ENCODE assay signal across 15 cellular contexts in the genomic region with DNA sequence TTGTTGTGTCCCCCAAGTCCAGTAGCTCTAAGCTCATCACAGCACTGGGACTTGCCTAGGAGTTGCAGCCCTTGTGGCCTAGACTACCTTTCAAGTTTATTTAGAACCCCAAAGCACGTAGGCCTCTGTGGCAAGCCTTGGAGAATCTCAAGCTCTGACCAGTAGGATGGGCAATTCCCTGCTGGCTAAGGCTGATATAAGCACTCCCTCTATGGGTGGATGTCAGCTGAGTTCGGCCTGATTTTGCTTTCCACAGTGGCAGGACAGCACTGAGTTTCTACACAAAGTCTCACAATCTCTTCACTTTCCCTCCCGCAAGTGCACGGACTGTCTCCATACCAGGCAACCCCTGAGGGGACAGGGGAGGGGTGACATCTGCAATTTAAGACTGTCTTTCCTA.
DNase-seq lines count a peak whose midpoint lies in the region; ATAC-seq and TF ChIP-seq lines count a peak whose summit lies in the region.
"Had no signal": no experiment of that assay in that cellular context is flagged by ENCODE, and none has a peak within 500 bp of the region (broad histone marks: within the 10 kb centered on the region; RNA-seq: fewer than 3 reads in every experiment).

No MANE protein-coding gene starts in this region.

- DNase-seq in SHP77 (lab: John Stamatoyannopoulos, UW) (peak; percentile 10 to 18), SHP77 treated with DMSO at 0.1 percent for 48 hours (lab: John Stamatoyannopoulos, UW) (no peak), NT2/D1 (ENCODE audit: low read depth, low spot score) (peak; percentile 8), endothelial cell (ENCODE audit: low spot score) (peak; percentile 17), type B pancreatic cell (ENCODE audit: extremely low spot score, unreplicated experiment) (no peak), Peyer's patch (no peak)
- DNase-seq in naive thymus-derived CD8-positive, alpha-beta T cell = no peak
- DNase-seq in CD8-positive, alpha-beta memory T cell = no peak
- DNase-seq: activated B cell treated with CpG ODN at 0.5 μM for 24 hours; activated T-cell treated with anti-CD3 and anti-CD28 coated beads, Interleukin-2, amount 50 U/mL, for 24 hours; central memory CD4-positive, alpha-beta T cell; left colon; NCI-H1105 treated with DMSO at 0.1 percent for 48 hours had no signal

- CTCF ChIA-PET in CD8-positive, alpha-beta memory T cell (lab: Charles Lee) = no interaction called here

- H3K9me3 ChIP-seq in NT2/D1 (ENCODE audit: insufficient read depth, low read length) (no peaks in the 10 kb centered on the region), Peyer's patch (no peaks in the 10 kb centered on the region)
- no peaks in the 10 kb centered on the region for H3K9me3 ChIP-seq in CD8-positive, alpha-beta memory T cell (ENCODE audit: low read length)

- no peaks in the 10 kb centered on the region for H3K4me1 ChIP-seq in NT2/D1 (ENCODE audit: insufficient read depth, insufficient read length)
- H3K4me1 ChIP-seq in Peyer's patch = no peaks in the 10 kb centered on the region
- no peaks in the 10 kb centered on the region for H3K4me1 ChIP-seq in CD8-positive, alpha-beta memory T cell (ENCODE audit: insufficient read depth, low read length)

- H3K9me3 Mint-ChIP-seq in endothelial cell (ENCODE audit: unreplicated experiment) (no peaks in the 10 kb centered on the region), type B pancreatic cell (no peaks in the 10 kb centered on the region)
- H3K9me3 Mint-ChIP-seq in naive thymus-derived CD8-positive, alpha-beta T cell = peaks cover 0 to 10% (median 0%) of the 10 kb centered on the region in 9 donors
- H3K9me3 Mint-ChIP-seq in CD8-positive, alpha-beta memory T cell = peaks cover 0 to 11% (median 2%) of the 10 kb centered on the region in 5 donors
- H3K9me3 Mint-ChIP-seq: activated T-cell treated with anti-CD3 and anti-CD28 coated beads, Interleukin-2, amount 50 U/mL, for 24 hours had no signal

- no peak for ATAC-seq in naive thymus-derived CD8-positive, alpha-beta T cell
- ATAC-seq: left colon; Panc1; stimulated activated memory B cell treated with anti-CD40 and anti-IgM and Interleukin-4, amounts not matched to agents 10 μg/mL and 1 μg/mL and 100 μg/mL, for 72 hours had no signal

- no peak overlapping the region for H3K27ac ChIP-seq in Peyer's patch
- H3K27ac ChIP-seq in CD8-positive, alpha-beta memory T cell (ENCODE audit: low read depth, low read length) = no peak overlapping the region

- H3K27me3 Mint-ChIP-seq in endothelial cell (ENCODE audit: unreplicated experiment) (no peaks in the 10 kb centered on the region), type B pancreatic cell (no peaks in the 10 kb centered on the region)
- H3K27me3 Mint-ChIP-seq in naive thymus-derived CD8-positive, alpha-beta T cell = peaks cover 0 to 27% (median 11%) of the 10 kb centered on the region in 5 donors
- H3K27me3 Mint-ChIP-seq in CD8-positive, alpha-beta memory T cell = peaks cover 0 to 8% of the 10 kb centered on the region in 2 donors
- H3K27me3 Mint-ChIP-seq: activated B cell treated with CpG ODN at 0.5 μM for 24 hours; stimulated activated memory B cell treated with anti-CD40 and anti-IgM and Interleukin-4, amounts not matched to agents 10 μg/mL and 1 μg/mL and 100 μg/mL, for 72 hours had no signal

- TF ChIP-seq CTCF in endothelial cell (IDR thresholded peaks at IDR 0.05; ENCODE audit: unreplicated experiment) = no peak
- TF ChIP-seq CTCF in type B pancreatic cell (conservative IDR thresholded peaks at IDR 0.05) = peak; percentile 29
- TF ChIP-seq CTCF in Peyer's patch (IDR thresholded peaks at IDR 0.05) = no peak

- H3K4me3 Mint-ChIP-seq in endothelial cell (ENCODE audit: unreplicated experiment) = no peak overlapping the region
- no peak overlapping the region for H3K4me3 Mint-ChIP-seq in type B pancreatic cell
- H3K4me3 Mint-ChIP-seq in naive thymus-derived CD8-positive, alpha-beta T cell = no peak overlapping the region
- H3K4me3 Mint-ChIP-seq in CD8-positive, alpha-beta memory T cell = no peak overlapping the region
- H3K4me3 Mint-ChIP-seq: activated B cell treated with CpG ODN at 0.5 μM for 24 hours; activated T-cell treated with anti-CD3 and anti-CD28 coated beads, Interleukin-2, amount 50 U/mL, for 24 hours; stimulated activated memory B cell treated with anti-CD40 and anti-IgM and Interleukin-4, amounts not matched to agents 10 μg/mL and 1 μg/mL and 100 μg/mL, for 72 hours had no signal

- H3K36me3 ChIP-seq in NT2/D1 (ENCODE audit: insufficient read depth, insufficient read length, low read length) (no peaks in the 10 kb centered on the region), Peyer's patch (no peaks in the 10 kb centered on the region)
- no peaks in the 10 kb centered on the region for H3K36me3 ChIP-seq in CD8-positive, alpha-beta memory T cell (ENCODE audit: insufficient read depth, low read length)

- H3K36me3 Mint-ChIP-seq in endothelial cell (ENCODE audit: low read depth, unreplicated experiment) (no peaks in the 10 kb centered on the region), type B pancreatic cell (no peaks in the 10 kb centered on the region)
- H3K36me3 Mint-ChIP-seq in naive thymus-derived CD8-positive, alpha-beta T cell = peaks cover 0 to 13% (median 0%) of the 10 kb centered on the region in 3 donors
- no peaks in the 10 kb centered on the region for H3K36me3 Mint-ChIP-seq in CD8-positive, alpha-beta memory T cell
- H3K36me3 Mint-ChIP-seq: stimulated activated memory B cell treated with anti-CD40 and anti-IgM and Interleukin-4, amounts not matched to agents 10 μg/mL and 1 μg/mL and 100 μg/mL, for 72 hours had no signal

- no peak overlapping the region for H3K9ac ChIP-seq in NT2/D1 (ENCODE audit: insufficient read length, low read depth)

- POLR2A ChIA-PET in naive thymus-derived CD8-positive, alpha-beta T cell (lab: Charles Lee) = no interaction called here
- POLR2A ChIA-PET in CD8-positive, alpha-beta memory T cell (lab: Charles Lee) = no interaction called here

- H3K27ac Mint-ChIP-seq in endothelial cell (ENCODE audit: unreplicated experiment) = no peak overlapping the region
- H3K27ac Mint-ChIP-seq in type B pancreatic cell = no peak overlapping the region
- H3K27ac Mint-ChIP-seq in naive thymus-derived CD8-positive, alpha-beta T cell = no peak overlapping the region
- no peak overlapping the region for H3K27ac Mint-ChIP-seq in CD8-positive, alpha-beta memory T cell
- H3K27ac Mint-ChIP-seq: activated B cell treated with CpG ODN at 0.5 μM for 24 hours; activated T-cell treated with anti-CD3 and anti-CD28 coated beads, Interleukin-2, amount 50 U/mL, for 24 hours; stimulated activated memory B cell treated with anti-CD40 and anti-IgM and Interleukin-4, amounts not matched to agents 10 μg/mL and 1 μg/mL and 100 μg/mL, for 72 hours had no signal

- no peaks in the 10 kb centered on the region for H3K27me3 ChIP-seq in NT2/D1 (ENCODE audit: insufficient read depth, insufficient read length)
- H3K27me3 ChIP-seq in Peyer's patch = no peaks in the 10 kb centered on the region
- H3K27me3 ChIP-seq in CD8-positive, alpha-beta memory T cell (ENCODE audit: insufficient read depth, low read length, poor library complexity, severe bottlenecking) = no peaks in the 10 kb centered on the region

- H3K4me1 Mint-ChIP-seq in endothelial cell (ENCODE audit: unreplicated experiment) = peaks cover 30% of the 10 kb centered on the region
- H3K4me1 Mint-ChIP-seq in type B pancreatic cell (ENCODE audit: unreplicated experiment) = peaks cover 5% of the 10 kb centered on the region
- peaks cover 0 to 1% (median 0%) of the 10 kb centered on the region in 4 donors for H3K4me1 Mint-ChIP-seq in naive thymus-derived CD8-positive, alpha-beta T cell
- H3K4me1 Mint-ChIP-seq in CD8-positive, alpha-beta memory T cell = no peaks in the 10 kb centered on the region
- H3K4me1 Mint-ChIP-seq: activated B cell treated with CpG ODN at 0.5 μM for 24 hours; stimulated activated memory B cell treated with anti-CD40 and anti-IgM and Interleukin-4, amounts not matched to agents 10 μg/mL and 1 μg/mL and 100 μg/mL, for 72 hours had no signal

- H3K4me3 ChIP-seq in NT2/D1 (ENCODE audit: insufficient read length, low read depth) (no peak overlapping the region), Peyer's patch (no peak overlapping the region)
- no peak overlapping the region for H3K4me3 ChIP-seq in CD8-positive, alpha-beta memory T cell (ENCODE audit: low read length)

- no peak for TF ChIP-seq POLR2A in Peyer's patch (IDR thresholded peaks at IDR 0.05)

Comparison
In these comparisons a context has a peak if more than half of its experiments do, and no peak if none do; other contexts are left out.
1. DNase-seq: peak in SHP77 (2 of 2), NT2/D1 (single experiment) and endothelial cell (single experiment); none in SHP77 treated with DMSO at 0.1 percent for 48 hours (single experiment), type B pancreatic cell (single experiment), Peyer's patch (0 of 3), naive thymus-derived CD8-positive, alpha-beta T cell (0 of 10) and CD8-positive, alpha-beta memory T cell (0 of 5).